In the genomic region with DNA sequence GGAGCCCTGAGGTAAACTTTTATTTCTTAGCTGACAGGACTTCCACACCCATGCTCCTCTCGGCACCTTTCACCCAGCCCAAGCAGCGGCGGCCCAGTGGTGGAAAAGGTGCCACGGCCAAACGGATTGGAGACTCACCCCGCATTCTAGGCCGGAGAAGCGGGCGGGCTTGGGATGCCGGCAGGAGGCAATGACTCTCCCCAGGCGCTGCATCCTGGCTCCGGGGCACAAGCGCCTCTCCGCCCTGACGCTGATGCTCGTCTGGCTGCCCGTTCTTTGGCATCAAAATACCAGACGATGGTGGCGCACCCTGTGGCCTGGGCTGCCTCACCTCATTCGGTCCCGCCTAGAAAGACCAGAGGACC, we compare ENCODE assay signal across 8 cellular contexts. TPM values are rescaled to one million over a fixed set of nuclear protein-coding genes. Genes with fewer than 3 reads are reported as not detected.
DNase-seq lines count a peak whose midpoint lies in the region; ATAC-seq, FAIRE-seq and TF ChIP-seq lines count a peak whose summit lies in the region.

No MANE protein-coding gene starts in this region.

- H3K36me3 Mint-ChIP-seq in memory B cell, result peaks cover 38% of the 10 kb centered on the region

- intact Hi-C loops in Right ventricle myocardium superior (cut with DNase I), result no loop called here

- no peaks in the 10 kb centered on the region for H3K27me3 ChIP-seq in right atrium auricular region
- no peaks in the 10 kb centered on the region for H3K27me3 ChIP-seq in bronchial epithelial cell (ENCODE audit: control insufficient read depth, insufficient read depth, low read length)

- H3K4me3 ChIP-seq in right atrium auricular region (peak overlapping the region; percentile 35 to 54), bronchial epithelial cell (ENCODE audit: low read depth, low read length) (peak overlapping the region; percentile 66)

- H3K4me1 ChIP-seq in right atrium auricular region, result peaks cover 0 to 17% of the 10 kb centered on the region in 2 donors

- peaks cover 23% of the 10 kb centered on the region for H3K9me3 Mint-ChIP-seq in memory B cell

- H3K9me3 ChIP-seq in right atrium auricular region, result peaks cover 0 to 26% of the 10 kb centered on the region in 2 donors

- no peak for ATAC-seq in Right ventricle myocardium superior (ENCODE audit: poor library complexity)
- ATAC-seq in memory B cell (ENCODE audit: low read depth), result no peak
- ATAC-seq in GM21526 (IDR thresholded peaks at IDR 0.05; ENCODE audit: low FRiP score, unreplicated experiment), result no peak

- no peak for FAIRE-seq in bronchial epithelial cell (lab: Jason Lieb, UNC)

- H3K4me3 Mint-ChIP-seq in memory B cell, result peak overlapping the region; percentile 5

- TF ChIP-seq CTCF in right atrium auricular region (IDR thresholded peaks at IDR 0.05) (no peak), bronchial epithelial cell (IDR thresholded peaks at IDR 0.05; ENCODE audit: insufficient read depth, low read length, severe bottlenecking) (no peak)

- H3K36me3 ChIP-seq in right atrium auricular region, result peaks cover 28% of the 10 kb centered on the region
- H3K36me3 ChIP-seq in bronchial epithelial cell (ENCODE audit: control insufficient read depth, insufficient read depth, low read length), result peaks cover 5% of the 10 kb centered on the region

- no peaks in the 10 kb centered on the region for H3K27me3 Mint-ChIP-seq in memory B cell

- H3K27ac Mint-ChIP-seq in memory B cell, result no peak overlapping the region

- DNase-seq in right atrium auricular region (ENCODE audit: low spot score), result no peak
- DNase-seq in Right ventricle myocardium superior, result no peak
- DNase-seq in bronchial epithelial cell (ENCODE audit: low read depth), result no peak
- no peak for DNase-seq in memory B cell (ENCODE audit: low spot score in 2 of 2)
- no peak for DNase-seq in RPMI8226
- no peak for DNase-seq in effector CD8-positive, alpha-beta T cell (lab: John Stamatoyannopoulos, UW)
- no peak for DNase-seq in CD1c-positive myeloid dendritic cell (ENCODE audit: extremely low spot score)

- H3K4me1 Mint-ChIP-seq in memory B cell, result peaks cover 4% of the 10 kb centered on the region

- H3K27ac ChIP-seq in right atrium auricular region, result no peak overlapping the region

RNA-seq across cellular contexts. Expression of a gene that starts 6.7 kb away (rescaled TPM):
- 1 to 10 TPM; 9.6 TPM for total RNA-seq in right atrium auricular region
- 15.0 TPM for total RNA-seq in Right ventricle myocardium superior
- 9.2 and 12.8 TPM in 2 replicates for total RNA-seq in bronchial epithelial cell

RNA-seq across cellular contexts. Expression of a gene that starts 24.5 kb away (rescaled TPM):
- total RNA-seq in right atrium auricular region (not detected), Right ventricle myocardium superior (not detected), bronchial epithelial cell (under 0.01 TPM in 1 of 2 replicates, not detected in the other)

RNA-seq across cellular contexts. Expression of a gene that starts 34.9 kb away (rescaled TPM):
- total RNA-seq in right atrium auricular region (1 to 10 TPM in 1 of 2 donors, not detected in 1; 1.7 TPM), Right ventricle myocardium superior (2.4 TPM), bronchial epithelial cell (0.26 and 0.38 TPM in 2 replicates)

RNA-seq across cellular contexts. Expression of a gene that starts 49.8 kb away (rescaled TPM):
- total RNA-seq in right atrium auricular region, result 1 to 10 TPM; 2.5 to 3.1 TPM
- total RNA-seq in Right ventricle myocardium superior, result 3.4 TPM
- total RNA-seq in bronchial epithelial cell, result 1.6 and 3.7 TPM in 2 replicates
